In the genomic region with DNA sequence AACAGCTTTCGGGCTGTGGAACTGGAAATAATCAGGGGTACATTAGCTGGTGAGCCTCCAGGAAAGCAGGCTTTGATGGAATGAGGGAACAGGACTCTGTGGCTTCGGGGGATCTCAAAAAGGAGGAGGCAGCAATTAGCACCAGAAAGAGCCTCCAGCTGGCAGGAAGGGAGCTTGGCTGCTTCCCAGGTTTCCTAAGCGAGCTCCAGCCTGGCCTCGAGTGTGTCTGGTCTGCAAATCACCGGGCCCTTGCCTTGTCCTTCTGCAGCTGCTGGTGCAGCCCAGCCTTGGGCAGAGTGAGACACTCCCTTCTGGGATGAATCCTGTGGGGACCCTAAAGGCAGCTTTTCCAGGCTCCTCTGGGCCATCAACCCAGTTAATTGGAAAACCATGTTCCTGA, we compare ENCODE assay signal across 14 cellular contexts. TPM values are rescaled to one million over a fixed set of nuclear protein-coding genes. Genes with fewer than 3 reads are reported as not detected.
DNase-seq lines count a peak whose midpoint lies in the region; TF ChIP-seq lines count a peak whose summit lies in the region.
"Had no signal": no experiment of that assay in that cellular context is flagged by ENCODE, and none has a peak within 500 bp of the region (broad histone marks: within the 10 kb centered on the region; RNA-seq: fewer than 3 reads in every experiment).

No MANE protein-coding gene starts in this region.

- H3K79me1 ChIP-seq in mesendoderm (ENCODE audit: low read length): no peaks in the 10 kb centered on the region

- no peak overlapping the region for H3K27ac ChIP-seq in mesendoderm (ENCODE audit: low read depth, low read length)

- no peak overlapping the region for H2BK120ac ChIP-seq in mesendoderm (ENCODE audit: low read depth, low read length)

- H4K5ac ChIP-seq in mesendoderm (ENCODE audit: low read length): no peak overlapping the region

- H2AK5ac ChIP-seq in mesendoderm (ENCODE audit: low read length): no peak overlapping the region

- peaks cover 1% of the 10 kb centered on the region for H3K9me3 Mint-ChIP-seq in activated CD4-positive, alpha-beta T cell treated with anti-CD3 and anti-CD28 coated beads, Interleukin-2, amount 10 ng/mL, durations not matched to agents 7 days and 5 days
- H3K9me3 Mint-ChIP-seq: activated naive CD8-positive, alpha-beta T cell treated with anti-CD3 and anti-CD28 coated beads for 36 hours had no signal

- no peak overlapping the region for H3K4me2 ChIP-seq in mesendoderm (ENCODE audit: low read length)

- no peak overlapping the region for H2BK15ac ChIP-seq in mesendoderm (replicated peaks; ENCODE audit: low read depth)

- H3K4me1 ChIP-seq in mesendoderm (ENCODE audit: control insufficient read depth, low read depth, low read length): no peaks in the 10 kb centered on the region

- no peak overlapping the region for H3K18ac ChIP-seq in mesendoderm (ENCODE audit: low read length)

- no peaks in the 10 kb centered on the region for H3K79me2 ChIP-seq in mesendoderm (ENCODE audit: control insufficient read depth, insufficient read depth, low read length)

- no peaks in the 10 kb centered on the region for H3K4me1 Mint-ChIP-seq in activated CD4-positive, alpha-beta T cell treated with anti-CD3 and anti-CD28 coated beads, Interleukin-2, amount 10 ng/mL, durations not matched to agents 7 days and 5 days
- H3K4me1 Mint-ChIP-seq: activated naive CD8-positive, alpha-beta T cell treated with anti-CD3 and anti-CD28 coated beads for 36 hours had no signal

- H3K23ac ChIP-seq in mesendoderm (ENCODE audit: low read length): no peak overlapping the region

- H3K56ac ChIP-seq in mesendoderm (ENCODE audit: low read length): peak overlapping the region; percentile 60

- H3K27me3 ChIP-seq in mesendoderm (ENCODE audit: insufficient read depth, low read length, poor library complexity): no peaks in the 10 kb centered on the region

- no CpG with 5 or more reads among the region's 5 CpGs for WGBS in mesendoderm (ENCODE audit: extremely low coverage, insufficient coverage, low lambda C conversion rate)

- no peak overlapping the region for H3K4ac ChIP-seq in mesendoderm (ENCODE audit: low read depth, low read length)

- no peak overlapping the region for H2BK5ac ChIP-seq in mesendoderm (ENCODE audit: low read length)

- H3K27ac Mint-ChIP-seq in activated CD4-positive, alpha-beta T cell treated with anti-CD3 and anti-CD28 coated beads, Interleukin-2, amount 10 ng/mL, durations not matched to agents 7 days and 5 days: no peak overlapping the region
- H3K27ac Mint-ChIP-seq: activated naive CD8-positive, alpha-beta T cell treated with anti-CD3 and anti-CD28 coated beads for 36 hours; nephron; T-helper 1 cell treated with Interleukin-12 subunit alpha and Interleukin-12 subunit beta and Interleukin-4 antibody, amounts not matched to agents 30 μg/mL and 1 μg/mL, for 36 hours had no signal

- H4K8ac ChIP-seq in mesendoderm (ENCODE audit: low read depth, low read length): no peak overlapping the region

- TF ChIP-seq CTCF in choroid plexus epithelial cell (conservative IDR thresholded peaks at IDR 0.05; ENCODE audit: low read depth, low read length): peak; percentile 8

- H3K27me3 Mint-ChIP-seq in activated CD4-positive, alpha-beta T cell treated with anti-CD3 and anti-CD28 coated beads, Interleukin-2, amount 10 ng/mL, durations not matched to agents 7 days and 5 days: no peaks in the 10 kb centered on the region
- H3K27me3 Mint-ChIP-seq: activated naive CD8-positive, alpha-beta T cell treated with anti-CD3 and anti-CD28 coated beads for 36 hours had no signal

- no peaks in the 10 kb centered on the region for H3K36me3 Mint-ChIP-seq in activated CD4-positive, alpha-beta T cell treated with anti-CD3 and anti-CD28 coated beads, Interleukin-2, amount 10 ng/mL, durations not matched to agents 7 days and 5 days (ENCODE audit: low read depth)
- H3K36me3 Mint-ChIP-seq: activated naive CD8-positive, alpha-beta T cell treated with anti-CD3 and anti-CD28 coated beads for 36 hours had no signal

- CTCF ChIA-PET in activated CD4-positive, alpha-beta T cell treated with anti-CD3 and anti-CD28 coated beads, Interleukin-2, amount 10 ng/mL, durations not matched to agents 7 days and 5 days (lab: Charles Lee): interaction anchor here (0.9 kb wide), 1 partner anchor 11 kb away, joined by 3 read pairs; no protein-coding TSS in a partner anchor

- no peak overlapping the region for H3K4me3 ChIP-seq in choroid plexus epithelial cell (ENCODE audit: low read depth, low read length)
- no peak overlapping the region for H3K4me3 ChIP-seq in mesendoderm (ENCODE audit: low read length)

- no peaks in the 10 kb centered on the region for H3K36me3 ChIP-seq in mesendoderm (ENCODE audit: control insufficient read depth, insufficient read depth, low read length)

- no peak overlapping the region for H3K9ac ChIP-seq in mesendoderm (ENCODE audit: low read length)

- H3K4me3 Mint-ChIP-seq in activated CD4-positive, alpha-beta T cell treated with anti-CD3 and anti-CD28 coated beads, Interleukin-2, amount 10 ng/mL, durations not matched to agents 7 days and 5 days: no peak overlapping the region
- H3K4me3 Mint-ChIP-seq: activated naive CD8-positive, alpha-beta T cell treated with anti-CD3 and anti-CD28 coated beads for 36 hours; nephron; T-helper 1 cell treated with Interleukin-12 subunit alpha and Interleukin-12 subunit beta and Interleukin-4 antibody, amounts not matched to agents 30 μg/mL and 1 μg/mL, for 36 hours had no signal

- peak; percentile 7 for DNase-seq in Daoy (ENCODE audit: low read depth)
- peak; percentile 60 for DNase-seq in NCI-H1105 treated with DMSO at 0.1 percent for 48 hours (lab: John Stamatoyannopoulos, UW)
- peak; percentile 33 for DNase-seq in choroid plexus epithelial cell (ENCODE audit: low read depth)
- no peak for DNase-seq in mesendoderm
- DNase-seq in MV-4-11 (lab: John Stamatoyannopoulos, UW): no peak
- no peak for DNase-seq in foreskin melanocyte
- no peak for DNase-seq in stimulated activated CD4-positive, alpha-beta T cell treated with anti-CD3 and anti-CD28 coated beads, Interleukin-12 subunit alpha, Interleukin-12 subunit beta, amount 100 ng/mL, for 4 hours
- DNase-seq in activated CD4-positive, alpha-beta T cell treated with anti-CD3 and anti-CD28 coated beads, Interleukin-2, amount 10 ng/mL, durations not matched to agents 7 days and 5 days: no peak
- DNase-seq: activated naive CD8-positive, alpha-beta T cell treated with anti-CD3 and anti-CD28 coated beads for 36 hours; COR-L47; NCI-H82; stimulated activated CD4-positive, alpha-beta T cell treated with anti-CD3 and anti-CD28 coated beads, Interleukin-4, amount 100 ng/mL, for 1 hour had no signal

- POLR2A ChIA-PET in activated CD4-positive, alpha-beta T cell treated with anti-CD3 and anti-CD28 coated beads, Interleukin-2, amount 10 ng/mL, durations not matched to agents 7 days and 5 days (lab: Charles Lee): no interaction called here

RNA-seq across cellular contexts. Expression of gene PDHA1, which starts 10.7 kb away (rescaled TPM):
- 135 and 204 TPM in 2 replicates for total RNA-seq in Daoy (2014; rRNA removed; shearing (Covaris generic))
- polyA plus RNA-seq in mesendoderm (2013, experiment 1 of 2): 73.2 TPM
- polyA plus RNA-seq in mesendoderm (2013, experiment 2 of 2): 83.2 TPM
- total RNA-seq in activated CD4-positive, alpha-beta T cell treated with anti-CD3 and anti-CD28 coated beads, Interleukin-2, amount 10 ng/mL, durations not matched to agents 7 days and 5 days: 100 to 1,000 TPM; 114 to 127 TPM

Comparison
In these comparisons a context has a peak if more than half of its experiments do, and no peak if none do; other contexts are left out.
1. DNase-seq: peak in Daoy (single experiment), NCI-H1105 treated with DMSO at 0.1 percent for 48 hours (single experiment) and choroid plexus epithelial cell (single experiment); none in mesendoderm (single experiment), MV-4-11 (single experiment), foreskin melanocyte (single experiment), stimulated activated CD4-positive, alpha-beta T cell treated with anti-CD3 and anti-CD28 coated beads, Interleukin-12 subunit alpha, Interleukin-12 subunit beta, amount 100 ng/mL, for 4 hours (single experiment) and activated CD4-positive, alpha-beta T cell treated with anti-CD3 and anti-CD28 coated beads, Interleukin-2, amount 10 ng/mL, durations not matched to agents 7 days and 5 days (single experiment).